In genomic region chr20:22862645-22863230, GRCh38 we compare ENCODE assay signal across 2 cellular contexts.
TF ChIP-seq lines count a peak whose summit lies in the region.

No MANE protein-coding gene starts in this region.

TF ChIP-seq in SK-N-SH, 30 proteins besides CTCF, POLR2A, EP300 and RAD21 (continued from another document):
- no peak for TF ChIP-seq NRF1 (IDR thresholded peaks at IDR 0.05; ENCODE audit: low read depth, low read length)
- TF ChIP-seq REST (IDR thresholded peaks at IDR 0.05; ENCODE audit: low read depth, low read length): no peak
- no peak for TF ChIP-seq USF1 (IDR thresholded peaks at IDR 0.05; ENCODE audit: borderline replicate concordance, low read depth)
- TF ChIP-seq TAF1 (IDR thresholded peaks at IDR 0.05; ENCODE audit: borderline replicate concordance, low read depth, low read length): no peak
- TF ChIP-seq FOXJ3 (CRISPR knock-in tag; IDR thresholded peaks at IDR 0.05): no peak
- TF ChIP-seq EZH2phosphoT487 (IDR thresholded peaks at IDR 0.05; ENCODE audit: borderline replicate concordance, low read depth): no peak
- no peak for TF ChIP-seq GATA2 (CRISPR knock-in tag; IDR thresholded peaks at IDR 0.05)

TF ChIP-seq in SK-N-SH treated with all-trans-retinoic acid at 6 μM for 48 hours, 23 proteins besides CTCF, POLR2A, EP300 and RAD21 (continued from another document):
- TF ChIP-seq TSHZ2 (CRISPR knock-in tag; IDR thresholded peaks at IDR 0.05) (no peak), ZC3H10 (CRISPR knock-in tag; IDR thresholded peaks at IDR 0.05) (no peak), TOX (CRISPR knock-in tag; IDR thresholded peaks at IDR 0.05; ENCODE audit: borderline replicate concordance) (no peak), ZNF565 (CRISPR knock-in tag; conservative IDR thresholded peaks at IDR 0.05; ENCODE audit: low read depth) (no peak), TCF4 (CRISPR knock-in tag; IDR thresholded peaks at IDR 0.05; ENCODE audit: borderline replicate concordance) (no peak)
